ENCODE assay signal across 26 cellular contexts in the genomic region with DNA sequence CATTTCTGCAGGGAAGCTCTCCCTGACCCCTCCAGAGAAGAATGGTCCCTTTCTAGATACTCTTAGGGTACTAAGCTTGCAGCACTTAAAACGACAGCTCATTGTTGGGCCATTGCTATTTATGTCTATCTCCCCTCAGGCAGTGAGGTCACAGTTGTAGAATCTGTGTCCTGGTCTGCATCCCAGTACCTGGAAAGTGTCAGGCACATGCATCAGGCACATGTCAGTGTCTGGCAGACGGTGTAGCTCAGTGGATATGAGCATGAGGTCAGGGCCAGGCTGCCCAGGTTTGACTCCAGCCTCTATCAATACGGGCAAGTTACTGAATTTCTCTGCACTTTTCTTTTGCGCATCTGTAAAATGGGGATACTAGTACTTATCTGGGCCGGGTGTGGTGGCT. TPM values are rescaled to one million over a fixed set of nuclear protein-coding genes. Genes with fewer than 3 reads are reported as not detected.
A peak's percentile ranks its signal among the peaks of the same experiment; 100 is the strongest.
DNase-seq lines count a peak whose midpoint lies in the region; ATAC-seq and TF ChIP-seq lines count a peak whose summit lies in the region.
"Had no signal": no experiment of that assay in that cellular context is flagged by ENCODE, and none has a peak within 500 bp of the region (broad histone marks: within the 10 kb centered on the region; RNA-seq: fewer than 3 reads in every experiment).

No MANE protein-coding gene starts in this region.

- H3K4me3 ChIP-seq in CD4-positive, alpha-beta memory T cell (ENCODE audit: low read length in 2 of 2) = no peak overlapping the region
- H3K4me3 ChIP-seq in heart right ventricle = no peak overlapping the region
- H3K4me3 ChIP-seq in ascending aorta = no peak overlapping the region
- H3K4me3 ChIP-seq: BLaER1 treated with 17β-estradiol and CSF1 and Interleukin-3, amounts not matched to agents 10 nM and 100 nM; HAP-1 had no signal

- POLR2A ChIA-PET in CD4-positive, alpha-beta memory T cell (lab: Charles Lee; ENCODE audit: partially characterized antibody) = interaction anchor here (0.6 to 10.6 kb wide), 3 partner anchors 26 to 154 kb away, joined by 4 to 313 read pairs (median 294); partner anchors contain the start of gene EEIG1
- POLR2A ChIA-PET in naive thymus-derived CD8-positive, alpha-beta T cell (lab: Charles Lee) = interaction anchor here (9.2 to 62.9 kb wide), 2 partner anchors 20 to 37 kb away, joined by 376 to 2190 read pairs; partner anchors contain the start of genes DPM2 and EEIG1

- no peak overlapping the region for H3K27ac ChIP-seq in CD4-positive, alpha-beta memory T cell (ENCODE audit: low read depth, low read length)
- H3K27ac ChIP-seq in heart right ventricle = peak overlapping the region in 6 of 10 donors; percentile 37 to 78 (median 68)
- no peak overlapping the region for H3K27ac ChIP-seq in ascending aorta
- H3K27ac ChIP-seq: BLaER1 treated with 17β-estradiol and CSF1 and Interleukin-3, amounts not matched to agents 10 nM and 100 nM had no signal

- no peak for DNase-seq in CD4-positive, alpha-beta memory T cell
- peak; percentile 41 for DNase-seq in M059J (ENCODE audit: low read depth)
- peak in 1 of 2 donors; percentile 62 for DNase-seq in heart right ventricle
- DNase-seq in naive thymus-derived CD8-positive, alpha-beta T cell = no peak
- no peak for DNase-seq in ascending aorta (ENCODE audit: low spot score in 2 of 2)
- DNase-seq in DMS79 (lab: John Stamatoyannopoulos, UW) = no peak
- DNase-seq: activated CD4-positive, alpha-beta memory T cell treated with anti-CD3 and anti-CD28 coated beads, Interleukin-2, amount 10 ng/mL, durations not matched to agents 7 days and 5 days; activated CD8-positive, alpha-beta memory T cell treated with anti-CD3 and anti-CD28 coated beads, Interleukin-2, amount 50 U/mL, for 48 hours; activated naive CD4-positive, alpha-beta T cell treated with anti-CD3 and anti-CD28 coated beads for 36 hours; anterior cingulate cortex; Calu3; DMS79 treated with DMSO at 0.1 percent for 48 hours; effector CD4-positive, alpha-beta T cell; GF-D8; natural killer cell; NCI-H1048; NCI-H446; NCI-H774; stimulated activated CD4-positive, alpha-beta T cell treated with anti-CD3 and anti-CD28 coated beads, Interleukin-15, amount 100 ng/mL, for 24 hours; stimulated activated CD4-positive, alpha-beta T cell treated with anti-CD3 and anti-CD28 coated beads, Interleukin-4, amount 100 ng/mL, for 4 hours; T-helper 2 cell had no signal

- 64 to 81% methylated on average over 5 of the region's 5 CpGs for WGBS in heart right ventricle, 2 donors

- peaks cover 0 to 3% (median 2%) of the 10 kb centered on the region in 8 donors for H3K9me3 Mint-ChIP-seq in CD4-positive, alpha-beta memory T cell
- H3K9me3 Mint-ChIP-seq in naive thymus-derived CD8-positive, alpha-beta T cell = peaks cover 0 to 3% (median 2%) of the 10 kb centered on the region in 9 donors

- H3K27me3 Mint-ChIP-seq in CD4-positive, alpha-beta memory T cell = no peaks in the 10 kb centered on the region
- no peaks in the 10 kb centered on the region for H3K27me3 Mint-ChIP-seq in naive thymus-derived CD8-positive, alpha-beta T cell
- H3K27me3 Mint-ChIP-seq: type B pancreatic cell had no signal

- no peaks in the 10 kb centered on the region for H3K9me3 ChIP-seq in CD4-positive, alpha-beta memory T cell (ENCODE audit: control insufficient read depth in 1 of 2, low read length in 2 of 2)
- peaks cover 0 to 7% (median 0%) of the 10 kb centered on the region in 11 donors for H3K9me3 ChIP-seq in heart right ventricle
- H3K9me3 ChIP-seq in ascending aorta = no peaks in the 10 kb centered on the region
- H3K9me3 ChIP-seq: HAP-1 had no signal

- no peaks in the 10 kb centered on the region for H3K27me3 ChIP-seq in CD4-positive, alpha-beta memory T cell (ENCODE audit: insufficient read depth, low read length)
- H3K27me3 ChIP-seq in heart right ventricle (no peaks in the 10 kb centered on the region), ascending aorta (no peaks in the 10 kb centered on the region)

- CTCF ChIA-PET in CD4-positive, alpha-beta memory T cell (lab: Charles Lee; ENCODE audit: partially characterized antibody) = interaction anchor here (1.0 to 1.1 kb wide), 2 partner anchors 21 to 59 kb away, joined by 3 to 5 read pairs; no protein-coding TSS in a partner anchor

- H3K36me3 Mint-ChIP-seq in CD4-positive, alpha-beta memory T cell = peaks cover 2% of the 10 kb centered on the region in 2 donors
- H3K36me3 Mint-ChIP-seq in naive thymus-derived CD8-positive, alpha-beta T cell = peaks cover under 1 to 2% (median under 1%) of the 10 kb centered on the region in 3 donors
- H3K36me3 Mint-ChIP-seq: natural killer cell, type B pancreatic cell had no signal

- peak overlapping the region in 5 of 7 donors; percentile 7 to 49 (median 22) for H3K27ac Mint-ChIP-seq in CD4-positive, alpha-beta memory T cell
- H3K27ac Mint-ChIP-seq in naive thymus-derived CD8-positive, alpha-beta T cell = peak overlapping the region in 7 of 10 donors; percentile 2 to 87 (median 44)
- H3K27ac Mint-ChIP-seq: activated CD4-positive, alpha-beta memory T cell treated with anti-CD3 and anti-CD28 coated beads, Interleukin-2, amount 10 ng/mL, durations not matched to agents 7 days and 5 days; activated naive CD4-positive, alpha-beta T cell treated with anti-CD3 and anti-CD28 coated beads for 36 hours; natural killer cell; type B pancreatic cell had no signal

- peak overlapping the region in 1 of 8 donors; percentile 62 for H3K4me3 Mint-ChIP-seq in CD4-positive, alpha-beta memory T cell
- H3K4me3 Mint-ChIP-seq in naive thymus-derived CD8-positive, alpha-beta T cell = no peak overlapping the region
- H3K4me3 Mint-ChIP-seq: activated CD4-positive, alpha-beta memory T cell treated with anti-CD3 and anti-CD28 coated beads, Interleukin-2, amount 10 ng/mL, durations not matched to agents 7 days and 5 days; activated naive CD4-positive, alpha-beta T cell treated with anti-CD3 and anti-CD28 coated beads for 36 hours; natural killer cell; type B pancreatic cell had no signal

- no peaks in the 10 kb centered on the region for H3K36me3 ChIP-seq in CD4-positive, alpha-beta memory T cell (ENCODE audit: insufficient read depth, low read length)
- H3K36me3 ChIP-seq in heart right ventricle = no peaks in the 10 kb centered on the region
- no peaks in the 10 kb centered on the region for H3K36me3 ChIP-seq in ascending aorta
- H3K36me3 ChIP-seq: BLaER1 treated with 17β-estradiol and CSF1 and Interleukin-3, amounts not matched to agents 10 nM and 100 nM; HAP-1 had no signal

- TF ChIP-seq CTCF in heart right ventricle (IDR thresholded peaks at IDR 0.05) (no peak), ascending aorta (IDR thresholded peaks at IDR 0.05) (no peak)

- H3K4me1 Mint-ChIP-seq in CD4-positive, alpha-beta memory T cell = peaks cover 18 to 56% (median 41%) of the 10 kb centered on the region in 4 donors
- H3K4me1 Mint-ChIP-seq in naive thymus-derived CD8-positive, alpha-beta T cell = peaks cover 15 to 70% (median 44%) of the 10 kb centered on the region in 4 donors

- ATAC-seq in heart right ventricle = peak; percentile 61 to 96 (median 94)
- no peak for ATAC-seq in naive thymus-derived CD8-positive, alpha-beta T cell
- ATAC-seq in HG03280 (IDR thresholded peaks at IDR 0.05; ENCODE audit: unreplicated experiment) = no peak
- ATAC-seq: activated CD4-positive, CD25-positive, alpha-beta regulatory T cell treated with anti-CD3 and anti-CD28 coated beads, Interleukin-2, amount 50 U/mL, for 24 hours; natural killer cell had no signal

- intact Hi-C loops in CD4-positive, alpha-beta memory T cell (cut with micrococcal nuclease) = no loop called here
- intact Hi-C loops in heart right ventricle (cut with DNase I) = loop anchor here in 2 of 10 donors (5.0 kb wide), 2 partner anchors 34 to 46 kb away; no protein-coding TSS in a partner anchor
- intact Hi-C loops in ascending aorta (cut with DNase I) = no loop called here

- peaks cover 49% of the 10 kb centered on the region for H3K4me1 ChIP-seq in CD4-positive, alpha-beta memory T cell (ENCODE audit: insufficient read depth, low read length)
- H3K4me1 ChIP-seq in heart right ventricle (peaks cover 2 to 44% (median 32%) of the 10 kb centered on the region in 9 donors), ascending aorta (no peaks in the 10 kb centered on the region)
- H3K4me1 ChIP-seq: HAP-1 had no signal

RNA-seq across cellular contexts. Expression of gene EEIG1, which starts 22.2 kb away (rescaled TPM):
- total RNA-seq in CD4-positive, alpha-beta memory T cell = 100 to 1,000 TPM; 516 to 550 TPM
- polyA plus RNA-seq in CD4-positive, alpha-beta memory T cell = 100 to 1,000 TPM in 1 of 2 donors, 10 to 100 TPM in 1; 95.4 to 205 TPM
- total RNA-seq in M059J (2014; rRNA removed; shearing (Covaris generic)) = 4.3 and 35.5 TPM in 2 replicates
- total RNA-seq in heart right ventricle = 10 to 100 TPM; 11.1 to 33.5 (median 25.1) TPM
- polyA plus RNA-seq in heart right ventricle = 10 to 100 TPM in 1 of 2 donors, 1 to 10 TPM in 1; 6.7 to 13.0 TPM
- 100 to 1,000 TPM; 564 to 631 TPM for total RNA-seq in naive thymus-derived CD8-positive, alpha-beta T cell
- polyA plus RNA-seq in naive thymus-derived CD8-positive, alpha-beta T cell = 100 to 1,000 TPM; 134 to 318 (median 149) TPM
- total RNA-seq in ascending aorta = 32.8 TPM

Comparison
In these comparisons a context has a peak if more than half of its experiments do, and no peak if none do; other contexts are left out.
1. H3K27ac ChIP-seq: peak in heart right ventricle (6 of 10); none in CD4-positive, alpha-beta memory T cell (single experiment) and ascending aorta (0 of 2).
2. ATAC-seq: peak in heart right ventricle (8 of 8); none in naive thymus-derived CD8-positive, alpha-beta T cell (0 of 2) and HG03280 (single experiment).
3. RNA of gene EEIG1, which starts 22.2 kb away (total RNA-seq): 564 to 631 TPM in naive thymus-derived CD8-positive, alpha-beta T cell and 516 to 550 TPM in CD4-positive, alpha-beta memory T cell; 4.3 to 35.5 TPM in M059J, 32.8 TPM in ascending aorta (single experiment) and 11.1 to 33.5 TPM in heart right ventricle; every median in the first group is over 10 times any median in the second.